In genomic region chr5:53253421-53253871, GRCh38 we compare ENCODE assay signal across 11 cellular contexts.
DNase-seq lines count a peak whose midpoint lies in the region; TF ChIP-seq lines count a peak whose summit lies in the region.
"Had no signal": no experiment of that assay in that cellular context is flagged by ENCODE, and none has a peak within 500 bp of the region (broad histone marks: within the 10 kb centered on the region; RNA-seq: fewer than 3 reads in every experiment).

No MANE protein-coding gene starts in this region.

- TF ChIP-seq CTCF in astrocyte of the cerebellum (IDR thresholded peaks at IDR 0.05; ENCODE audit: low read depth, low read length, missing control alignments): no peak
- no peak for TF ChIP-seq CTCF in osteoblast (IDR thresholded peaks at IDR 0.05; ENCODE audit: extremely low read depth, low read depth, low read length)

- H3K4me3 ChIP-seq in MG63: no peak overlapping the region
- H3K4me3 ChIP-seq in astrocyte of the cerebellum (ENCODE audit: low read depth, low read length): no peak overlapping the region
- no peak overlapping the region for H3K4me3 ChIP-seq in osteoblast (ENCODE audit: insufficient read depth, low read length)
- H3K4me3 ChIP-seq: heart left ventricle had no signal

- no peaks in the 10 kb centered on the region for H4K20me1 ChIP-seq in osteoblast (ENCODE audit: insufficient read depth, low read length)

- in situ Hi-C loops in astrocyte of the cerebellum (cut with HindIII; ENCODE audit: low sequenced_read_pairs): no loop called here

- H3K36me3 ChIP-seq in MG63 (no peaks in the 10 kb centered on the region), osteoblast (ENCODE audit: insufficient read depth, low read length) (no peaks in the 10 kb centered on the region)
- H3K36me3 ChIP-seq: heart left ventricle had no signal

- H3K27ac ChIP-seq in osteoblast (ENCODE audit: low read depth, low read length): peak overlapping the region; percentile 38
- H3K27ac ChIP-seq: heart left ventricle had no signal

- no peaks in the 10 kb centered on the region for H3K79me2 ChIP-seq in osteoblast (ENCODE audit: insufficient read depth, low read length)

- H2AFZ ChIP-seq in osteoblast (ENCODE audit: low read length): no peak overlapping the region

- H3K27me3 ChIP-seq in MG63 (no peaks in the 10 kb centered on the region), osteoblast (ENCODE audit: insufficient read depth, low read length) (no peaks in the 10 kb centered on the region)
- H3K27me3 ChIP-seq: heart left ventricle had no signal

- no peaks in the 10 kb centered on the region for H3K9me3 ChIP-seq in MG63
- no peaks in the 10 kb centered on the region for H3K9me3 ChIP-seq in osteoblast (ENCODE audit: low read depth, low read length)
- H3K9me3 ChIP-seq: heart left ventricle had no signal

- peak; percentile 8 for DNase-seq in NCI-H748 (lab: John Stamatoyannopoulos, UW; ENCODE audit: unreplicated experiment)
- DNase-seq in NCI-H748 treated with DMSO at 0.1 percent for 48 hours (lab: John Stamatoyannopoulos, UW): no peak
- peak; percentile 60 for DNase-seq in MG63
- DNase-seq in astrocyte of the cerebellum (ENCODE audit: low read depth): peak; percentile 13
- DNase-seq in osteoblast (ENCODE audit: insufficient read length, low spot score, missing footprints): peak; percentile 62
- no peak for DNase-seq in iPS-NIHi7 (ENCODE audit: extremely low spot score)
- no peak for DNase-seq in cortex of kidney (lab: John Stamatoyannopoulos, UW)
- no peak for DNase-seq in NK-92 treated with Interleukin-12 subunit alpha and Interleukin-12 subunit beta, amount 100 ng/mL, for 24 hours (lab: John Stamatoyannopoulos, UW)
- DNase-seq: heart left ventricle, midbrain, NCI-H187 had no signal

- H3K4me2 ChIP-seq in osteoblast (ENCODE audit: insufficient read depth, low read length): peak overlapping the region; percentile 6

- peaks cover 44% of the 10 kb centered on the region for H3K4me1 ChIP-seq in osteoblast (ENCODE audit: insufficient read depth, low read length)

Comparison
In these comparisons a context has a peak if more than half of its experiments do, and no peak if none do; other contexts are left out.
1. DNase-seq: peak in NCI-H748 (single experiment), MG63 (single experiment), astrocyte of the cerebellum (single experiment) and osteoblast (single experiment); none in NCI-H748 treated with DMSO at 0.1 percent for 48 hours (single experiment), iPS-NIHi7 (single experiment), cortex of kidney (single experiment) and NK-92 treated with Interleukin-12 subunit alpha and Interleukin-12 subunit beta, amount 100 ng/mL, for 24 hours (single experiment).